In genomic region chr3:463793-464192, GRCh38 we compare ENCODE assay signal across 12 cellular contexts.
DNase-seq lines count a peak whose midpoint lies in the region; ATAC-seq, FAIRE-seq and TF ChIP-seq lines count a peak whose summit lies in the region.
"Had no signal": no experiment of that assay in that cellular context is flagged by ENCODE, and none has a peak within 500 bp of the region (broad histone marks: within the 10 kb centered on the region; RNA-seq: fewer than 3 reads in every experiment).

No MANE protein-coding gene starts in this region.

- POLR2A ChIA-PET in WTC11 (lab: Charles Lee), result no interaction called here

- H3K36me3 Mint-ChIP-seq in WTC11, result peaks cover 58% of the 10 kb centered on the region

- H3K4me1 Mint-ChIP-seq in WTC11, result no peaks in the 10 kb centered on the region

- FAIRE-seq in GM12892 (lab: Jason Lieb, UNC) (peak; percentile 89), HTR-8/SVneo (lab: Jason Lieb, UNC) (no peak)

- peaks cover 10% of the 10 kb centered on the region for H3K27me3 Mint-ChIP-seq in WTC11 (ENCODE audit: low read depth)

- H3K27ac Mint-ChIP-seq in WTC11, result no peak overlapping the region

- CTCF ChIA-PET in WTC11 (lab: Charles Lee), result no interaction called here

- no peak for TF ChIP-seq POLR2A in GM12892 (IDR thresholded peaks at IDR 0.05; ENCODE audit: low read depth, low read length)

- ATAC-seq in GM19397 (IDR thresholded peaks at IDR 0.05; ENCODE audit: unreplicated experiment) (peak; percentile 100), HG02840 (IDR thresholded peaks at IDR 0.05; ENCODE audit: low FRiP score, unreplicated experiment) (peak; percentile 97), HG03520 (IDR thresholded peaks at IDR 0.05; ENCODE audit: unreplicated experiment) (peak; percentile 99), WTC11 (no peak)
- ATAC-seq: upper lobe of right lung had no signal

- no peak for TF ChIP-seq CTCF in WTC11 (IDR thresholded peaks at IDR 0.05)

- DNase-seq in GM12892 (ENCODE audit: insufficient read length) (peak; percentile 25), WTC11 (ENCODE audit: low spot score) (no peak), HTR-8/SVneo (ENCODE audit: insufficient read length, low spot score) (no peak), kidney glomerular epithelial cell (lab: John Stamatoyannopoulos, UW) (no peak), hippocampal formation (lab: John Stamatoyannopoulos, UW) (no peak)
- DNase-seq: activated gamma-delta T cell; NCI-H1436 treated with DMSO at 0.1 percent for 48 hours; stimulated activated CD4-positive, alpha-beta T cell treated with anti-CD3 and anti-CD28 coated beads, Interleukin-2, amount 100 ng/mL, for 48 hours; upper lobe of right lung had no signal

- peaks cover 83% of the 10 kb centered on the region for H3K9me3 Mint-ChIP-seq in WTC11

- no peak overlapping the region for H3K4me3 Mint-ChIP-seq in WTC11

TF ChIP-seq in WTC11, 78 proteins besides CTCF, POLR2A, EP300 and RAD21:
- TF ChIP-seq ZNF219 (CRISPR knock-in tag; IDR thresholded peaks at IDR 0.05; ENCODE audit: borderline replicate concordance) (no peak), HMGA2 (CRISPR knock-in tag; IDR thresholded peaks at IDR 0.05) (no peak), RORB (CRISPR knock-in tag; IDR thresholded peaks at IDR 0.05) (no peak), ERG (CRISPR knock-in tag; IDR thresholded peaks at IDR 0.05) (no peak), GTF2I (CRISPR knock-in tag; conservative IDR thresholded peaks at IDR 0.05) (no peak), ZNF532 (CRISPR knock-in tag; IDR thresholded peaks at IDR 0.05; ENCODE audit: borderline replicate concordance) (no peak), ZBTB43 (CRISPR knock-in tag; IDR thresholded peaks at IDR 0.05) (no peak)
